ENCODE assay signal across 1 cellular context in the genomic region with DNA sequence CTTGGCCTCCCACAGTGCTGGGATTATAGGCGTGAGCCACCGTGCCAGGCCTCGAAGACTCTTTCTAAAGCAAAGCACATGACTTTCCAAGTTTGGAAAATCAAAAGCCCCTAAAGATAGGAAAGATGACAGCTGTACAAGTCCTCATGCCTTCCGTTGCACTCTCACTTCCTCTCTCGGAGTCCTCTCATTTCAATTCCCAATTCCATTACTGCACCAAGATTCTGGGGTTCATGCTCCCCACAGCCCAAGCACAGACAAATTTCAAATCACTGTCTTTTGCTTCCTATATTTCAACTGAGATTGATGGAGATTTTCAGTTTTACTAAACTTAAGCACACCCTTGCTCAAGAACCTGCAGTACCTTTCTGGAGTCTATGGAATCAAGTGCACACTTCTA.
TF ChIP-seq lines count a peak whose summit lies in the region.

No MANE protein-coding gene starts in this region.

TF ChIP-seq in IMR-90, 13 proteins besides CTCF, POLR2A, EP300 and RAD21:
- TF ChIP-seq RFX5 (IDR thresholded peaks at IDR 0.05; ENCODE audit: low read depth, low read length) (no peak), ELK1 (IDR thresholded peaks at IDR 0.05; ENCODE audit: borderline replicate concordance, low read depth, low read length) (no peak), MAFK (IDR thresholded peaks at IDR 0.05; ENCODE audit: low read depth, low read length) (no peak), FOS (IDR thresholded peaks at IDR 0.05; ENCODE audit: low read depth, low read length) (no peak), CEBPB (IDR thresholded peaks at IDR 0.05; ENCODE audit: low read depth, low read length) (no peak), MAZ (IDR thresholded peaks at IDR 0.05; ENCODE audit: borderline replicate concordance, low read depth, low read length) (no peak), BHLHE40 (IDR thresholded peaks at IDR 0.05; ENCODE audit: low read depth, low read length) (no peak), SMC3 (IDR thresholded peaks at IDR 0.05; ENCODE audit: low read depth, low read length) (no peak), RCOR1 (IDR thresholded peaks at IDR 0.05; ENCODE audit: insufficient replicate concordance, low read length) (no peak), NFE2L2 (IDR thresholded peaks at IDR 0.05; ENCODE audit: low read depth, low read length) (no peak)
- TF ChIP-seq, protein P1, sequence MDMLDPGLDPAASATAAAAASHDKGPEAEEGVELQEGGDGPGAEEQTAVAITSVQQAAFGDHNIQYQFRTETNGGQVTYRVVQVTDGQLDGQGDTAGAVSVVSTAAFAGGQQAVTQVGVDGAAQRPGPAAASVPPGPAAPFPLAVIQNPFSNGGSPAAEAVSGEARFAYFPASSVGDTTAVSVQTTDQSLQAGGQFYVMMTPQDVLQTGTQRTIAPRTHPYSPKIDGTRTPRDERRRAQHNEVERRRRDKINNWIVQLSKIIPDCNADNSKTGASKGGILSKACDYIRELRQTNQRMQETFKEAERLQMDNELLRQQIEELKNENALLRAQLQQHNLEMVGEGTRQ (IDR thresholded peaks at IDR 0.05; ENCODE audit: low read depth, low read length), result no peak
